11 cellular contexts compared by ENCODE assay signal in genomic region chrY:6928265-6928664, GRCh38. TPM values are rescaled to one million over a fixed set of nuclear protein-coding genes. Genes with fewer than 3 reads are reported as not detected.
"Had no signal": no experiment of that assay in that cellular context is flagged by ENCODE, and none has a peak within 500 bp of the region (broad histone marks: within the 10 kb centered on the region; RNA-seq: fewer than 3 reads in every experiment).

No MANE protein-coding gene starts in this region.

- H2AFZ ChIP-seq: GM23248, GM23338 had no signal

- H3K9me3 ChIP-seq: HAP-1 had no signal

- H3K4me1 ChIP-seq: HAP-1 had no signal

- H3K36me3 ChIP-seq: HAP-1 had no signal

- H3K4me3 ChIP-seq: GM23248, GM23338, HAP-1 had no signal

- ATAC-seq: GM23338, HCT116 had no signal

- H3K27ac ChIP-seq: GM23248 had no signal

- DNase-seq: GM23248, GOT3, H7, H9, HCEC 1CT, HFFc6 had no signal

- H3K4me2 ChIP-seq: GM23338 had no signal

RNA-seq across cellular contexts. Expression of gene AMELY, which starts 16.7 kb away (rescaled TPM):
- total RNA-seq: GM23248, GM23338, H1, H4, H7, H9, HFFc6 had no signal

RNA-seq across cellular contexts. Expression of gene TBL1Y, which starts 17.8 kb away (rescaled TPM):
- total RNA-seq: GM23248, H4, H7, H9, HFFc6 had no signal
